Comparison of ENCODE assay signal across 10 cellular contexts in the genomic region with DNA sequence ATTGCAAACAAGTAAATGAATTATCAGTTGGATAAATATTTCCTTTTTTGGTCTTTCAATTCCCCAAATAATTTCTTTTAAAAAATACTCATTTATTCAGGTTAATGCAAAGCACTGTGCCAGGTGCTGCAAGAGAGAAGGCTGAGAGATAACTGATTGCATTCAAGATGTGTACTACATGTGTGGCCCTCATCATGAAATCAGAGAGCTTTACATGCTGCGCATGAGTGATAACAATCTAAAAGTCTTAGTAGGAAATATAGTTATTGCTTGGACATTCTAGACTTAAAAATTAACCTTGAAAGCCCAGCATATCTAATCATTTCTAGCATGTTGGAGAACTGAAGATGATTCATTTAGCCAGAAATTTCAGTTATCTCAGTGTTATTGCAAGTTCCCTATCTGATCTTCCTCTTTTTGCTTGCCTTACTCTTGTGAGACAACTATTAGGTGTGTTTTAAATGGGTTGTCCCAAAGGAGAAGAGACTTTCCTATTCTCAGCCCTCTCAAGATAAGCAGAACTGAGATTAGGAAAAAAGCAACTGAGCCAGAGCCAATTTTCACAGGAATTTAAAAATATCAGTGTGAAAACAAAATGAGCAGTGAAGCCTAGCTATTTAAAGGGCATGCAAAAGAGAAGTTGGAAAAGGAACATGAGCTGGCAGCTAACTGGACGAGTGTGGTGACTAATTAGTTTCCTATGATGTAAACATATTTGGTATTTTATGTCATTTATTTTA.
DNase-seq lines count a peak whose midpoint lies in the region; TF ChIP-seq lines count a peak whose summit lies in the region.
"Had no signal": no experiment of that assay in that cellular context is flagged by ENCODE, and none has a peak within 500 bp of the region (broad histone marks: within the 10 kb centered on the region; RNA-seq: fewer than 3 reads in every experiment).

No MANE protein-coding gene starts in this region.

- peak; percentile 18 for DNase-seq in RPMI7951 (ENCODE audit: low read depth)
- DNase-seq in fibroblast of pulmonary artery (ENCODE audit: low read depth): peak; percentile 59
- peak; percentile 70 for DNase-seq in renal cortical epithelial cell (ENCODE audit: low read depth)
- no peak for DNase-seq in BE2C
- DNase-seq in stimulated activated CD4-positive, alpha-beta T cell treated with anti-CD3 and anti-CD28 coated beads, Interleukin-2, amount 100 ng/mL, for 48 hours: no peak
- no peak for DNase-seq in DMS79 (lab: John Stamatoyannopoulos, UW)
- no peak for DNase-seq in ovary
- DNase-seq: activated T-cell treated with anti-CD3 and anti-CD28 coated beads, Interleukin-2, amount 50 U/mL, for 4 hours; natural killer cell had no signal

- H3K27me3 ChIP-seq in BE2C (no peaks in the 10 kb centered on the region), ovary (no peaks in the 10 kb centered on the region)

- intact Hi-C loops in ovary (cut with DNase I): no loop called here

- CTCF ChIA-PET in HEK293 (lab: Yijun Ruan, JAX): interaction anchor here (0.6 to 0.7 kb wide), 2 partner anchors 96 to 340 kb away, joined by 4 to 5 read pairs; no protein-coding TSS in a partner anchor

- POLR2A ChIA-PET in HEK293 (lab: Yijun Ruan, JAX): no interaction called here

- H3K9me3 ChIP-seq in HEK293 (ENCODE audit: control insufficient read depth, insufficient read depth, low read depth, low read length) (no peaks in the 10 kb centered on the region), BE2C (no peaks in the 10 kb centered on the region), ovary (no peaks in the 10 kb centered on the region)

- H3K4me3 ChIP-seq in HEK293 (ENCODE audit: low read depth, low read length) (no peak overlapping the region), fibroblast of pulmonary artery (replicated peaks; ENCODE audit: low read depth, low read length) (no peak overlapping the region), BE2C (ENCODE audit: low read depth, low read length) (no peak overlapping the region), ovary (no peak overlapping the region)

- no peak for TF ChIP-seq CTCF in HEK293 (tag by site-specific recombination; IDR thresholded peaks at IDR 0.05)
- TF ChIP-seq CTCF in fibroblast of pulmonary artery (IDR thresholded peaks at IDR 0.05; ENCODE audit: low read length, missing control alignments): no peak
- no peak for TF ChIP-seq CTCF in BE2C (IDR thresholded peaks at IDR 0.05; ENCODE audit: low read depth, low read length)
- TF ChIP-seq CTCF in ovary (IDR thresholded peaks at IDR 0.05): no peak

- TF ChIP-seq POLR2A in ovary (IDR thresholded peaks at IDR 0.05): no peak

- no peak for TF ChIP-seq EP300 in ovary (IDR thresholded peaks at IDR 0.05)

- H3K36me3 ChIP-seq in HEK293 (ENCODE audit: control insufficient read depth in 2 of 2, insufficient read depth in 1 of 2, low read length in 2 of 2): no peaks in the 10 kb centered on the region
- no peaks in the 10 kb centered on the region for H3K36me3 ChIP-seq in BE2C
- no peaks in the 10 kb centered on the region for H3K36me3 ChIP-seq in ovary

- WGBS in ovary, 3 donors: 17 to 28% (median 22%) methylated on average over 2 of the region's 2 CpGs

- H3K27ac ChIP-seq in HEK293 (ENCODE audit: extremely low read depth, low read depth, low read length) (no peak overlapping the region), ovary (peak overlapping the region in 1 of 2 donors; percentile 24)

- H3K4me1 ChIP-seq in HEK293 (ENCODE audit: control insufficient read depth, insufficient read depth, low read length) (no peaks in the 10 kb centered on the region), BE2C (peaks cover 18% of the 10 kb centered on the region), ovary (ENCODE audit: insufficient read depth) (peaks cover 15% of the 10 kb centered on the region)

TF ChIP-seq in HEK293, 187 proteins besides CTCF, POLR2A, EP300 and RAD21:
- TF ChIP-seq SALL2 (tag by site-specific recombination; IDR thresholded peaks at IDR 0.05; ENCODE audit: borderline replicate concordance) (no peak), ZNF266 (tag by site-specific recombination; IDR thresholded peaks at IDR 0.05; ENCODE audit: low read depth) (no peak), FEZF1 (tag by site-specific recombination; IDR thresholded peaks at IDR 0.05) (0 out of 2 replicates have a peak, but pooled peaks have one; percentile 24)

Comparison
In these comparisons a context has a peak if more than half of its experiments do, and no peak if none do; other contexts are left out.
1. DNase-seq: peak in RPMI7951 (single experiment), fibroblast of pulmonary artery (single experiment) and renal cortical epithelial cell (single experiment); none in BE2C (single experiment), stimulated activated CD4-positive, alpha-beta T cell treated with anti-CD3 and anti-CD28 coated beads, Interleukin-2, amount 100 ng/mL, for 48 hours (0 of 2), DMS79 (single experiment) and ovary (0 of 5).